Comparison of ENCODE assay signal across 17 cellular contexts in genomic region chr4:127006509-127006908, GRCh38.
DNase-seq lines count a peak whose midpoint lies in the region; TF ChIP-seq lines count a peak whose summit lies in the region.
"Had no signal": no experiment of that assay in that cellular context is flagged by ENCODE, and none has a peak within 500 bp of the region (broad histone marks: within the 10 kb centered on the region; RNA-seq: fewer than 3 reads in every experiment).

No MANE protein-coding gene starts in this region.

- peak; percentile 69 for DNase-seq in A673 (ENCODE audit: low spot score)
- DNase-seq in SK-N-MC (ENCODE audit: low read depth, low spot score): peak; percentile 99
- peak; percentile 59 for DNase-seq in fibroblast of the conjunctiva (ENCODE audit: low read depth)
- DNase-seq in occipital lobe (lab: John Stamatoyannopoulos, UW): no peak
- DNase-seq in immature natural killer cell: no peak
- DNase-seq in stimulated activated CD4-positive, alpha-beta T cell treated with anti-CD3 and anti-CD28 coated beads, Interleukin-4, amount 100 ng/mL, for 24 hours: no peak
- DNase-seq: 8988T; ACHN; BE2C; CD4-positive, alpha-beta memory T cell; DND-41; GDM1; HCEC 1CT; HFFc6; IMR-90 had no signal

- H3K4me3 Mint-ChIP-seq in brain (no peak overlapping the region), immature natural killer cell (no peak overlapping the region)
- H3K4me3 Mint-ChIP-seq: CD4-positive, alpha-beta memory T cell; HFFc6 had no signal

- CTCF ChIA-PET in A673 (lab: Charles Lee): no interaction called here

- H3K9me3 Mint-ChIP-seq in brain: peaks cover 0 to 5% (median 0%) of the 10 kb centered on the region in 5 experiments
- peaks cover 5 to 44% (median 15%) of the 10 kb centered on the region in 6 donors for H3K9me3 Mint-ChIP-seq in immature natural killer cell
- H3K9me3 Mint-ChIP-seq: HFFc6 had no signal

- H3K27ac ChIP-seq in A673 (ENCODE audit: low read depth, low read length, poor library complexity, severe bottlenecking) (peak overlapping the region; percentile 67), SK-N-MC (peak overlapping the region; percentile 98)
- H3K27ac ChIP-seq: C4-2B had no signal

- H3K4me1 ChIP-seq in A673 (ENCODE audit: insufficient read depth, low read length, poor library complexity, severe bottlenecking): peaks cover 29% of the 10 kb centered on the region
- H3K4me1 ChIP-seq: BE2C had no signal

- peak overlapping the region; percentile 36 for H3K9ac ChIP-seq in SK-N-MC (ENCODE audit: insufficient read length)

- TF ChIP-seq CTCF in A673 (conservative IDR thresholded peaks at IDR 0.05; ENCODE audit: low read depth, low read length) (no peak), brain (conservative IDR thresholded peaks at IDR 0.05) (no peak)

- no peaks in the 10 kb centered on the region for H3K36me3 ChIP-seq in A673 (ENCODE audit: insufficient read depth, low read length, poor library complexity, severe bottlenecking)
- no peaks in the 10 kb centered on the region; the same call in 1 of the 2 replicates for H3K36me3 ChIP-seq in SK-N-MC (ENCODE audit: insufficient read depth, low read length)
- H3K36me3 ChIP-seq: BE2C had no signal

- H3K27me3 ChIP-seq in A673 (replicated peaks; ENCODE audit: insufficient read depth, low read depth, low read length, poor library complexity): no peaks in the 10 kb centered on the region
- H3K27me3 ChIP-seq: BE2C had no signal

- H3K27me3 Mint-ChIP-seq in brain (no peaks in the 10 kb centered on the region), immature natural killer cell (ENCODE audit: low read depth in 3 of 3) (peaks cover 0 to 3% (median 0%) of the 10 kb centered on the region in 3 donors)
- H3K27me3 Mint-ChIP-seq: CD4-positive, alpha-beta memory T cell had no signal

- H3K27ac Mint-ChIP-seq in brain (peak overlapping the region in 4 of 5 experiments; percentile 23 to 55 (median 34)), immature natural killer cell (no peak overlapping the region)
- H3K27ac Mint-ChIP-seq: CD4-positive, alpha-beta memory T cell; HFFc6 had no signal

- no TSS peak for BruUV-seq in A673 (replicated peaks; lab: Mats Ljungman, UMichigan)

- H3K4me1 Mint-ChIP-seq in brain (peaks cover 29% of the 10 kb centered on the region), immature natural killer cell (no peaks in the 10 kb centered on the region)
- H3K4me1 Mint-ChIP-seq: CD4-positive, alpha-beta memory T cell had no signal

- H3K4me3 ChIP-seq in A673 (ENCODE audit: low read depth, low read length, poor library complexity, severe bottlenecking) (no peak overlapping the region), SK-N-MC (peak overlapping the region; percentile 56)

- H3K36me3 Mint-ChIP-seq in brain: no peaks in the 10 kb centered on the region
- no peaks in the 10 kb centered on the region for H3K36me3 Mint-ChIP-seq in immature natural killer cell
- H3K36me3 Mint-ChIP-seq: CD4-positive, alpha-beta memory T cell had no signal

- H3K9me3 ChIP-seq in A673 (ENCODE audit: low read depth, low read length, poor library complexity, severe bottlenecking): no peaks in the 10 kb centered on the region
- 0 out of 2 replicates have a peak, but pooled peaks cover 9% of the 10 kb centered on the region for H3K9me3 ChIP-seq in SK-N-MC (ENCODE audit: low read depth, low read length)
- H3K9me3 ChIP-seq: BE2C had no signal

- intact Hi-C loops in A673 (cut with micrococcal nuclease; ENCODE audit: unreplicated experiment): no loop called here

- POLR2A ChIA-PET in A673 (lab: Charles Lee; ENCODE audit: low non-redundant PET): interaction anchor here (0.6 kb wide), 1 partner anchor 808 kb away, joined by 3 read pairs; no protein-coding TSS in a partner anchor

Comparison
In these comparisons a context has a peak if more than half of its experiments do, and no peak if none do; other contexts are left out.
1. DNase-seq: peak in A673 (single experiment), SK-N-MC (single experiment) and fibroblast of the conjunctiva (single experiment); none in occipital lobe (single experiment), immature natural killer cell (0 of 3) and stimulated activated CD4-positive, alpha-beta T cell treated with anti-CD3 and anti-CD28 coated beads, Interleukin-4, amount 100 ng/mL, for 24 hours (single experiment).
2. H3K27ac Mint-ChIP-seq: peak in brain (4 of 5); none in immature natural killer cell (0 of 6).